ENCODE assay signal across 31 cellular contexts in genomic region chrY:7078725-7079124, GRCh38.
DNase-seq lines count a peak whose midpoint lies in the region; ATAC-seq and TF ChIP-seq lines count a peak whose summit lies in the region.
"Had no signal": no experiment of that assay in that cellular context is flagged by ENCODE, and none has a peak within 500 bp of the region (broad histone marks: within the 10 kb centered on the region; RNA-seq: fewer than 3 reads in every experiment).

No MANE protein-coding gene starts in this region.

- H3K27ac ChIP-seq in right atrium auricular region: no peak overlapping the region
- no peak overlapping the region for H3K27ac ChIP-seq in testis
- H3K27ac ChIP-seq: 22Rv1; A549; BLaER1; BLaER1 treated with 17β-estradiol and CSF1 and Interleukin-3, amounts not matched to agents 10 nM and 100 nM; C4-2B had no signal

- TF ChIP-seq POLR2A in testis (IDR thresholded peaks at IDR 0.05): no peak

- H3K4me1 ChIP-seq in right atrium auricular region (no peaks in the 10 kb centered on the region), testis (no peaks in the 10 kb centered on the region)
- H3K4me1 ChIP-seq: A549; BE2C; BLaER1; BLaER1 treated with 17β-estradiol and CSF1 and Interleukin-3, amounts not matched to agents 10 nM and 100 nM; Caco-2 had no signal

- TF ChIP-seq CTCF in right atrium auricular region (IDR thresholded peaks at IDR 0.05) (no peak), testis (IDR thresholded peaks at IDR 0.05) (no peak)

- H3K9me3 ChIP-seq in right atrium auricular region (no peaks in the 10 kb centered on the region), testis (no peaks in the 10 kb centered on the region)
- H3K9me3 ChIP-seq: A549; BE2C; BLaER1; BLaER1 treated with 17β-estradiol and CSF1 and Interleukin-3, amounts not matched to agents 10 nM and 100 nM; Caco-2 had no signal

- DNase-seq in Right ventricle myocardium superior (no peak), cardiac septum (ENCODE audit: low spot score) (no peak), left ventricle myocardium superior (no peak), right atrium auricular region (ENCODE audit: low spot score) (no peak), testis (peak; percentile 14), Ammon's horn (ENCODE audit: low spot score) (no peak)
- DNase-seq: 8988T; ACHN; AML-193; BE2C; C1 segment of cervical spinal cord; Caco-2; Calu3; CD4-positive, alpha-beta memory T cell; CD4-positive, alpha-beta T cell; CD4-positive, CD25-positive, alpha-beta regulatory T cell; CD8-positive, alpha-beta memory T cell; CD8-positive, alpha-beta T cell; COR-L47; DMS 273 treated with DMSO at 0.1 percent for 48 hours; DMS153; DMS53; DMS79; DMS79 treated with DMSO at 0.1 percent for 48 hours; DND-41; EL had no signal

- intact Hi-C loops in Right ventricle myocardium superior (cut with DNase I) (no loop called here), cardiac septum (cut with DNase I) (no loop called here), left ventricle myocardium superior (cut with micrococcal nuclease) (no loop called here), testis (cut with DNase I; ENCODE audit: low total_unique reads) (no loop called here)

- peak; percentile 59 for ATAC-seq in Right ventricle myocardium superior (ENCODE audit: poor library complexity)
- ATAC-seq in left ventricle myocardium superior: peak; percentile 67
- ATAC-seq: A549; CD8-positive, alpha-beta T cell had no signal

- H3K4me3 ChIP-seq in right atrium auricular region (no peak overlapping the region), testis (no peak overlapping the region)
- H3K4me3 ChIP-seq: A549; BLaER1; BLaER1 treated with 17β-estradiol and CSF1 and Interleukin-3, amounts not matched to agents 10 nM and 100 nM had no signal

- H3K27me3 ChIP-seq in right atrium auricular region (no peaks in the 10 kb centered on the region), testis (no peaks in the 10 kb centered on the region)
- H3K27me3 ChIP-seq: BE2C; BLaER1; BLaER1 treated with 17β-estradiol and CSF1 and Interleukin-3, amounts not matched to agents 10 nM and 100 nM had no signal

- H3K36me3 ChIP-seq in right atrium auricular region (no peaks in the 10 kb centered on the region), testis (ENCODE audit: low read depth, missing control alignments) (no peaks in the 10 kb centered on the region)
- H3K36me3 ChIP-seq: BE2C; BLaER1; BLaER1 treated with 17β-estradiol and CSF1 and Interleukin-3, amounts not matched to agents 10 nM and 100 nM had no signal
